In the genomic region with DNA sequence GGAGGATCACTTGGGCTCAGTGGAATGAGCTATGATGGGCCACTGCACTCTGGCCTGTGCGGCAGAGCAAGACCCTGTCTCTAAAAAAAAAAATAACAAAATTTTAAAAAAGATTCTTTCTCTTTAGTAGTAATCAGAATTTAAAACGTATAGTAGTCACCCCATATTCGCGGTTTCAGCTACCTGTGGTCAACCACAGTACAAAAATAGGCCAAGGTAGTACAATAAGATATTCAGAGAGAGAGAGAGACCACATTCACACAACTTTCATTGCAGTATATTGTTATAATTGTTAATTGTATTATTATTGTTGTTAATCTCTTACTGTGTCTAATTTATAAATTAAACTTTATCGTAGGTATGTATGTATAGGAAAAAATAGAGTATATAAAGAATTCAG, we compare ENCODE assay signal across 18 cellular contexts. TPM values are rescaled to one million over a fixed set of nuclear protein-coding genes. Genes with fewer than 3 reads are reported as not detected.
DNase-seq lines count a peak whose midpoint lies in the region; ATAC-seq and FAIRE-seq lines count a peak whose summit lies in the region.
"Had no signal": no experiment of that assay in that cellular context is flagged by ENCODE, and none has a peak within 500 bp of the region (broad histone marks: within the 10 kb centered on the region; RNA-seq: fewer than 3 reads in every experiment).

No MANE protein-coding gene starts in this region.

- FAIRE-seq in GM18507 (lab: Jason Lieb, UNC) = peak; percentile 47
- FAIRE-seq: urothelium cell line had no signal

- H3K4me3 Mint-ChIP-seq in T-helper 17 cell = no peak overlapping the region
- no peak overlapping the region for H3K4me3 Mint-ChIP-seq in activated T-cell treated with anti-CD3 and anti-CD28 coated beads, Interleukin-2, amount 50 U/mL, for 72 hours
- H3K4me3 Mint-ChIP-seq: neural crest cell had no signal

- H3K36me3 Mint-ChIP-seq in T-helper 17 cell (ENCODE audit: low read depth) = peaks cover 2% of the 10 kb centered on the region
- H3K36me3 Mint-ChIP-seq in activated T-cell treated with anti-CD3 and anti-CD28 coated beads, Interleukin-2, amount 50 U/mL, for 72 hours (ENCODE audit: insufficient read depth in 2 of 2) = peaks cover 0 to 12% of the 10 kb centered on the region in 2 donors

- ATAC-seq in GM19463 (IDR thresholded peaks at IDR 0.05; ENCODE audit: unreplicated experiment) = peak; percentile 53
- peak; percentile 83 for ATAC-seq in HG02981 (IDR thresholded peaks at IDR 0.05; ENCODE audit: unreplicated experiment)
- ATAC-seq in T-helper 17 cell = peak; percentile 72
- no peak for ATAC-seq in activated T-cell treated with anti-CD3 and anti-CD28 coated beads, Interleukin-2, amount 50 U/mL, for 72 hours (replicated peaks in 1 of 2)
- ATAC-seq: gastroesophageal sphincter had no signal

- H3K9me3 ChIP-seq in T-helper 17 cell (ENCODE audit: control insufficient read depth, low read length, poor library complexity, severe bottlenecking) = no peaks in the 10 kb centered on the region
- H3K9me3 ChIP-seq: gastroesophageal sphincter, spleen had no signal

- H3K4me1 Mint-ChIP-seq in T-helper 17 cell = peaks cover 5% of the 10 kb centered on the region
- H3K4me1 Mint-ChIP-seq in activated T-cell treated with anti-CD3 and anti-CD28 coated beads, Interleukin-2, amount 50 U/mL, for 72 hours (ENCODE audit: low read depth) = peaks cover 24% of the 10 kb centered on the region
- H3K4me1 Mint-ChIP-seq: neural crest cell had no signal

- H3K27me3 Mint-ChIP-seq in T-helper 17 cell = no peaks in the 10 kb centered on the region
- no peaks in the 10 kb centered on the region for H3K27me3 Mint-ChIP-seq in activated T-cell treated with anti-CD3 and anti-CD28 coated beads, Interleukin-2, amount 50 U/mL, for 72 hours (ENCODE audit: low read depth)

- DNase-seq in GM18507 (ENCODE audit: extremely low spot score, insufficient read length, low read depth) (peak; percentile 7), T-helper 17 cell (no peak), SW 1271 (lab: John Stamatoyannopoulos, UW) (no peak), activated T-cell treated with anti-CD3 and anti-CD28 coated beads for 4 hours (no peak), RPMI8226 (no peak)
- no peak for DNase-seq in activated T-cell treated with anti-CD3 and anti-CD28 coated beads, Interleukin-2, amount 50 U/mL, for 72 hours
- DNase-seq: activated CD4-positive, alpha-beta T cell treated with anti-CD3 and anti-CD28 coated beads, Interleukin-2, amount 50 U/mL, for 1 hour; effector CD4-positive, alpha-beta T cell; H7; kidney glomerular epithelial cell; NCI-H1694 treated with DMSO at 0.1 percent for 48 hours; NCI-H82; spleen had no signal

- no peak overlapping the region for H3K27ac Mint-ChIP-seq in T-helper 17 cell
- H3K27ac Mint-ChIP-seq in activated T-cell treated with anti-CD3 and anti-CD28 coated beads, Interleukin-2, amount 50 U/mL, for 72 hours = no peak overlapping the region

- no peaks in the 10 kb centered on the region for H3K9me3 Mint-ChIP-seq in activated T-cell treated with anti-CD3 and anti-CD28 coated beads, Interleukin-2, amount 50 U/mL, for 72 hours
- H3K9me3 Mint-ChIP-seq: neural crest cell had no signal

RNA-seq across cellular contexts. Expression of a gene that starts 18.7 kb away (rescaled TPM):
- 10 to 100 TPM; 13.6 to 15.5 TPM for total RNA-seq in T-helper 17 cell
- total RNA-seq in activated T-cell treated with anti-CD3 and anti-CD28 coated beads, Interleukin-2, amount 50 U/mL, for 72 hours = 10 to 100 TPM; 34.7 to 43.5 TPM

RNA-seq across cellular contexts. Expression of a gene that starts 51.3 kb away (rescaled TPM):
- 1 to 10 TPM; 7.7 to 9.3 TPM for total RNA-seq in T-helper 17 cell
- total RNA-seq in activated T-cell treated with anti-CD3 and anti-CD28 coated beads, Interleukin-2, amount 50 U/mL, for 72 hours = 1 to 10 TPM; 5.1 to 5.4 TPM

Comparison
In these comparisons a context has a peak if more than half of its experiments do, and no peak if none do; other contexts are left out.
1. ATAC-seq: peak in GM19463 (single experiment), HG02981 (single experiment) and T-helper 17 cell (single experiment); none in activated T-cell treated with anti-CD3 and anti-CD28 coated beads, Interleukin-2, amount 50 U/mL, for 72 hours (0 of 2).